8 cellular contexts compared by ENCODE assay signal in genomic region chr9:129933709-129934586, GRCh38.
A peak's percentile ranks its signal among the peaks of the same experiment; 100 is the strongest.
DNase-seq lines count a peak whose midpoint lies in the region; ATAC-seq and TF ChIP-seq lines count a peak whose summit lies in the region.

No MANE protein-coding gene starts in this region.

- DNase-seq in GM03348 (ENCODE audit: low spot score) (peak; percentile 61), WERI-Rb-1 (no peak), fibroblast of peridontal ligament (ENCODE audit: extremely low read depth) (peak; percentile 67), HUDEP-2 (lab: John Stamatoyannopoulos, UW; ENCODE audit: unreplicated experiment in 76 of 76) (no peak), inferior parietal cortex (ENCODE audit: extremely low spot score) (no peak), COR-L47 (lab: John Stamatoyannopoulos, UW) (no peak)

- H3K9ac ChIP-seq in skeletal muscle tissue (ENCODE audit: low read depth in 1 of 3, low read length in 3 of 3): no peak overlapping the region

- no peaks in the 10 kb centered on the region for H3K9me3 ChIP-seq in WERI-Rb-1 (ENCODE audit: severe bottlenecking)
- no peaks in the 10 kb centered on the region for H3K9me3 ChIP-seq in skeletal muscle tissue (ENCODE audit: control insufficient read depth in 3 of 3, low read length in 3 of 3)

- no peak for ATAC-seq in GM19467 (IDR thresholded peaks at IDR 0.05; ENCODE audit: unreplicated experiment)

- TF ChIP-seq CTCF in WERI-Rb-1 (IDR thresholded peaks at IDR 0.05; ENCODE audit: low read depth, low read length): no peak

- no peaks in the 10 kb centered on the region for H3K27me3 ChIP-seq in WERI-Rb-1 (ENCODE audit: insufficient read depth, low read depth, severe bottlenecking)
- no peaks in the 10 kb centered on the region for H3K27me3 ChIP-seq in skeletal muscle tissue (ENCODE audit: control insufficient read depth in 3 of 3, insufficient read depth in 3 of 3, low read length in 3 of 3)

- H3K4me1 ChIP-seq in skeletal muscle tissue (ENCODE audit: control insufficient read depth in 3 of 3, insufficient read depth in 3 of 3, low read length in 3 of 3): peaks cover 11 to 16% (median 15%) of the 10 kb centered on the region in 3 donors

- H3K36me3 ChIP-seq in WERI-Rb-1 (no peaks in the 10 kb centered on the region), skeletal muscle tissue (ENCODE audit: control insufficient read depth in 3 of 3, insufficient read depth in 3 of 3, low read length in 3 of 3) (no peaks in the 10 kb centered on the region)

- H3K27ac ChIP-seq in WERI-Rb-1 (peak overlapping the region; percentile 59), skeletal muscle tissue (ENCODE audit: low read depth, low read length) (peak overlapping the region; percentile 4)

- H3K4me3 ChIP-seq in WERI-Rb-1 (ENCODE audit: low read depth, low read length): no peak overlapping the region
- H3K4me3 ChIP-seq in skeletal muscle tissue (ENCODE audit: low read length in 3 of 3): no peak overlapping the region

Comparison
In these comparisons a context has a peak if more than half of its experiments do, and no peak if none do; other contexts are left out.
1. DNase-seq: peak in GM03348 (single experiment) and fibroblast of peridontal ligament (single experiment); none in WERI-Rb-1 (single experiment), HUDEP-2 (0 of 76), inferior parietal cortex (single experiment) and COR-L47 (single experiment).